ENCODE assay signal across 12 cellular contexts in the genomic region with DNA sequence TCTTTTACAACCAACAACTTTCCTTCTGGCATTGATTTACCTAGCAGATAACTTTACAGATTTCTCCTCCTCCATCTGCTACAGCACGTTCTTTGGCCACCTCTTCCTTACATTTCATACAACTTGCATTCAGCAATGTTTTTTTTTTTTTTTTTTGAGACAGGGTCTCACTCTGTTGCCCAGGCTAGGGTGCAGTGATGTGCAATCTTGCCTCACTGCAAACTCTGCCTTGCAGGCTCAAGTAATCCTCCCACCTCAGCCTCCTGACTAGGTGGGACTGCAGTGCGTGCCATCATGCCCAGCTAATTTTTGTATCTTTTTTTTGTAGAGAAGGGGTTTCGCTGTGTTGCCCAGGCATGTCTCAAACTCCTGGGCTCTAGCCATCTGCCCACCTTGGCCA.
"Had no signal": no experiment of that assay in that cellular context is flagged by ENCODE, and none has a peak within 500 bp of the region (broad histone marks: within the 10 kb centered on the region; RNA-seq: fewer than 3 reads in every experiment).

No MANE protein-coding gene starts in this region.

- H3K27ac ChIP-seq: gastroesophageal sphincter, heart right ventricle, lower lobe of right lung had no signal

- H3K4me1 ChIP-seq: lower lobe of right lung had no signal

- H3K9me3 Mint-ChIP-seq: activated T-cell treated with anti-CD3 and anti-CD28 coated beads, Interleukin-2, amount 50 U/mL, for 24 hours; neural crest cell had no signal

- H3K27me3 Mint-ChIP-seq: activated CD8-positive, alpha-beta memory T cell treated with anti-CD3 and anti-CD28 coated beads, Interleukin-2, amount 10 ng/mL, durations not matched to agents 7 days and 5 days; activated T-cell treated with anti-CD3 and anti-CD28 coated beads, Interleukin-2, amount 50 U/mL, for 24 hours had no signal

- H3K36me3 ChIP-seq: gastroesophageal sphincter, heart right ventricle, lower lobe of right lung had no signal

- H3K27me3 ChIP-seq: gastroesophageal sphincter had no signal

- FAIRE-seq: endometrium had no signal

- H3K4me3 ChIP-seq: gastroesophageal sphincter, heart right ventricle, lower lobe of right lung had no signal

- H3K9me3 ChIP-seq: gastroesophageal sphincter, lower lobe of right lung had no signal

- DNase-seq: activated CD4-positive, alpha-beta T cell treated with anti-CD3 and anti-CD28 coated beads, Interleukin-2, amount 50 U/mL, for 4 hours; activated CD8-positive, alpha-beta memory T cell treated with anti-CD3 and anti-CD28 coated beads, Interleukin-2, amount 10 ng/mL, durations not matched to agents 7 days and 5 days; activated T-cell treated with anti-CD3 and anti-CD28 coated beads, Interleukin-2, amount 50 U/mL, for 24 hours; heart right ventricle; left cardiac atrium; lower lobe of right lung; T-helper 9 cell had no signal

- H3K27ac Mint-ChIP-seq: activated CD8-positive, alpha-beta memory T cell treated with anti-CD3 and anti-CD28 coated beads, Interleukin-2, amount 10 ng/mL, durations not matched to agents 7 days and 5 days; activated T-cell treated with anti-CD3 and anti-CD28 coated beads, Interleukin-2, amount 50 U/mL, for 24 hours had no signal

- H3K4me3 Mint-ChIP-seq: activated CD8-positive, alpha-beta memory T cell treated with anti-CD3 and anti-CD28 coated beads, Interleukin-2, amount 10 ng/mL, durations not matched to agents 7 days and 5 days; neural crest cell had no signal

- ATAC-seq: activated CD4-positive, CD25-positive, alpha-beta regulatory T cell treated with anti-CD3 and anti-CD28 coated beads, Interleukin-2, amount 50 U/mL, for 24 hours; activated CD8-positive, alpha-beta memory T cell treated with anti-CD3 and anti-CD28 coated beads, Interleukin-2, amount 10 ng/mL, durations not matched to agents 7 days and 5 days; gastroesophageal sphincter; heart right ventricle; lower lobe of right lung; sciatic nerve had no signal
